ENCODE assay signal across 8 cellular contexts in genomic region chr15:96331942-96332853, GRCh38. TPM values are rescaled to one million over a fixed set of nuclear protein-coding genes. Genes with fewer than 3 reads are reported as not detected.
DNase-seq lines count a peak whose midpoint lies in the region; ATAC-seq and TF ChIP-seq lines count a peak whose summit lies in the region.

No MANE protein-coding gene starts in this region.

- TF ChIP-seq CTCF in AG04450 (IDR thresholded peaks at IDR 0.05; ENCODE audit: low read depth, low read length), result no peak
- no peak; the same call in 1 of the 2 replicates for TF ChIP-seq CTCF in HFFc6 (IDR thresholded peaks at IDR 0.05)
- TF ChIP-seq CTCF in smooth muscle cell (IDR thresholded peaks at IDR 0.05; ENCODE audit: borderline replicate concordance, insufficient read depth, poor library complexity, severe bottlenecking), result no peak

- DNase-seq in AG04450 (ENCODE audit: low read depth, low spot score), result no peak
- no peak for DNase-seq in HFFc6
- peak; percentile 24 for DNase-seq in hepatic stellate cell (ENCODE audit: low spot score)
- DNase-seq in smooth muscle cell (lab: John Stamatoyannopoulos, UW; ENCODE audit: unreplicated experiment), result no peak
- no peak for DNase-seq in activated CD4-positive, alpha-beta T cell treated with anti-CD3 and anti-CD28 coated beads, Interleukin-2, amount 50 U/mL, for 4 hours

- H3K27ac Mint-ChIP-seq in HFFc6, result peak overlapping the region; percentile 98
- no peak overlapping the region for H3K27ac Mint-ChIP-seq in activated T-helper 17 cell treated with anti-CD3 and anti-CD28 coated beads, Interleukin-2, amount 50 U/mL, for 72 hours

- H3K4me3 ChIP-seq in AG04450 (ENCODE audit: low read depth, low read length), result peak overlapping the region; percentile 75
- H3K4me3 ChIP-seq in smooth muscle cell, result peak overlapping the region; percentile 79

- peaks cover 17% of the 10 kb centered on the region for H3K9me3 Mint-ChIP-seq in HFFc6
- peaks cover 2% of the 10 kb centered on the region for H3K9me3 Mint-ChIP-seq in activated T-helper 17 cell treated with anti-CD3 and anti-CD28 coated beads, Interleukin-2, amount 50 U/mL, for 72 hours

- peaks cover 30% of the 10 kb centered on the region for H3K27me3 Mint-ChIP-seq in HFFc6 (ENCODE audit: insufficient read depth)
- H3K27me3 Mint-ChIP-seq in activated T-helper 17 cell treated with anti-CD3 and anti-CD28 coated beads, Interleukin-2, amount 50 U/mL, for 72 hours, result peaks cover 56% of the 10 kb centered on the region

- no peaks in the 10 kb centered on the region for H3F3A ChIP-seq in smooth muscle cell (ENCODE audit: low read depth)

- H3K4me2 ChIP-seq in smooth muscle cell, result peak overlapping the region; percentile 96

- WGBS in smooth muscle cell (ENCODE audit: low lambda C conversion rate), result 2% methylated on average over 59 of the region's 75 CpGs

- H3K36me3 ChIP-seq in smooth muscle cell (ENCODE audit: low read depth), result no peaks in the 10 kb centered on the region

- ATAC-seq in activated T-helper 17 cell treated with anti-CD3 and anti-CD28 coated beads, Interleukin-2, amount 50 U/mL, for 72 hours (replicated peaks), result no peak
- ATAC-seq in GM21367 (IDR thresholded peaks at IDR 0.05; ENCODE audit: unreplicated experiment), result no peak
- no peak for ATAC-seq in HG02870 (IDR thresholded peaks at IDR 0.05; ENCODE audit: unreplicated experiment)

- H3K4me3 Mint-ChIP-seq in HFFc6, result peak overlapping the region; percentile 96
- H3K4me3 Mint-ChIP-seq in activated T-helper 17 cell treated with anti-CD3 and anti-CD28 coated beads, Interleukin-2, amount 50 U/mL, for 72 hours, result peak overlapping the region; percentile 36

- H2AFZ ChIP-seq in smooth muscle cell (ENCODE audit: low read depth), result peak overlapping the region; percentile 90

- peaks cover 19% of the 10 kb centered on the region for H3K4me1 Mint-ChIP-seq in HFFc6 (ENCODE audit: low read depth)
- peaks cover 5% of the 10 kb centered on the region for H3K4me1 Mint-ChIP-seq in activated T-helper 17 cell treated with anti-CD3 and anti-CD28 coated beads, Interleukin-2, amount 50 U/mL, for 72 hours

- H3K27ac ChIP-seq in AG04450 (ENCODE audit: low read depth, low read length), result peak overlapping the region; percentile 96
- peak overlapping the region; percentile 56 for H3K27ac ChIP-seq in smooth muscle cell (ENCODE audit: low read depth)

- peaks cover 39% of the 10 kb centered on the region for H3K79me2 ChIP-seq in smooth muscle cell (ENCODE audit: low read depth)

- H3K9ac ChIP-seq in smooth muscle cell (ENCODE audit: low read depth), result peak overlapping the region; percentile 36

- CTCF ChIA-PET in AG04450 (lab: Charles Lee), result no interaction called here

- POLR2A ChIA-PET in AG04450 (lab: Yijun Ruan, JAX), result interaction anchor here (0.7 to 1.2 kb wide), 2 partner anchors 9 to 1053 kb away, joined by 4 to 6 read pairs; no protein-coding TSS in a partner anchor

- H4K20me1 ChIP-seq in smooth muscle cell (ENCODE audit: low read depth), result peaks cover 47% of the 10 kb centered on the region

- H3K4me1 ChIP-seq in smooth muscle cell (ENCODE audit: low read depth), result peaks cover 38% of the 10 kb centered on the region

- peaks cover 9% of the 10 kb centered on the region; the same call in 1 of the 2 replicates for H3K9me3 ChIP-seq in AG04450 (ENCODE audit: control insufficient read depth, insufficient read depth, low read length)
- no peaks in the 10 kb centered on the region for H3K9me3 ChIP-seq in smooth muscle cell (replicated peaks; ENCODE audit: low read depth)

- peaks cover 72% of the 10 kb centered on the region for H3K36me3 Mint-ChIP-seq in HFFc6 (ENCODE audit: low read depth)
- H3K36me3 Mint-ChIP-seq in activated T-helper 17 cell treated with anti-CD3 and anti-CD28 coated beads, Interleukin-2, amount 50 U/mL, for 72 hours (ENCODE audit: low read depth), result peaks cover 4% of the 10 kb centered on the region

- H3K27me3 ChIP-seq in AG04450 (ENCODE audit: control insufficient read depth, insufficient read depth, low read length) (no peaks in the 10 kb centered on the region), smooth muscle cell (ENCODE audit: low read depth) (peaks cover 65% of the 10 kb centered on the region)

RNA-seq across cellular contexts. Expression of gene NR2F2, which starts 1.7 kb away (rescaled TPM):
- polyA plus RNA-seq in AG04450 (2011; rRNA removed) (63.1 and 66.9 TPM in 2 replicates), smooth muscle cell (4.7 and 11.3 TPM in 2 replicates)
- 36.8 and 72.5 TPM in 2 replicates for polyA minus RNA-seq in AG04450 (2011; rRNA and poly(A)+ RNA removed)
- 100 to 1,000 TPM; 120 to 168 (median 142) TPM for total RNA-seq in HFFc6 (2021; fragmentation: NEBNext Ultra II Directional; extraction: Animal tissue kit (Norgen Biotek cat#: 25700))
- not detected for total RNA-seq in activated T-helper 17 cell treated with anti-CD3 and anti-CD28 coated beads, Interleukin-2, amount 50 U/mL, for 72 hours
- 4.5 and 9.8 TPM in 2 replicates for total RNA-seq in smooth muscle cell

Comparison
In these comparisons a context has a peak if more than half of its experiments do, and no peak if none do; other contexts are left out.
1. RNA of gene NR2F2, which starts 1.7 kb away (total RNA-seq): 120 to 168 TPM in HFFc6; 4.5 to 9.8 TPM in smooth muscle cell and not detected in activated T-helper 17 cell treated with anti-CD3 and anti-CD28 coated beads, Interleukin-2, amount 50 U/mL, for 72 hours; every median in the first group is over 10 times any median in the second.